In the genomic region with DNA sequence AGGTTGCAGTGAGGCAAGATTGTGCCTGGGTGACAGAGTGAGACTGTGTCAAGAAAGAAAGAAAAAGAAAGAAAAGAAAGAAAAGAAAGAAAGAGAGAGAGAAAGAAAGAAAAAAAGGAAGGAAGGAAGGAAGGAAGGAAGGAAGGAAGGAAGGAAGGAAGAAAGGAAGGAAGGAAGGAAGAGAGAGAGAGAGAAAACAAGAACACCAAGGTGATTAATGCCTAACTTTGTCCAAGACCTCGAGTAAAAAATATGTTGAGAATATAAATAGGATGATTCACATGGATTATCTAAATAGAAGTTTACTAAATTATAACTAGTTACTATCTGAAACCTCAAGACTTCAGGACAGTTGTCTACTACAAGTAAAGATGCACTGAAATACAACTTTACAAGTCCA, we compare ENCODE assay signal across 20 cellular contexts.
"Had no signal": no experiment of that assay in that cellular context is flagged by ENCODE, and none has a peak within 500 bp of the region (broad histone marks: within the 10 kb centered on the region; RNA-seq: fewer than 3 reads in every experiment).

No MANE protein-coding gene starts in this region.

- H3K36me3 ChIP-seq: brain microvascular endothelial cell, prostate gland, upper lobe of right lung had no signal

- H3K9me3 Mint-ChIP-seq: activated naive CD4-positive, alpha-beta T cell treated with anti-CD3 and anti-CD28 coated beads, Interleukin-2, amount 50 U/mL, for 72 hours; dendritic cell treated with granulocyte-macrophage colony-stimulating factor and Interleukin-4, amounts not matched to agents 40 ng/mL and 50 ng/mL, for 4 days; nephron; stimulated activated naive CD8-positive, alpha-beta T cell treated with anti-CD3 and anti-CD28 coated beads, Interleukin-15, amount 100 ng/mL, for 72 hours had no signal

- H3K27me3 Mint-ChIP-seq: dendritic cell treated with granulocyte-macrophage colony-stimulating factor and Interleukin-4, amounts not matched to agents 40 ng/mL and 50 ng/mL, for 4 days; stimulated activated naive CD8-positive, alpha-beta T cell treated with anti-CD3 and anti-CD28 coated beads, Interleukin-15, amount 100 ng/mL, for 72 hours had no signal

- DNase-seq: activated CD4-positive, alpha-beta T cell treated with anti-CD3 and anti-CD28 coated beads for 4 hours; activated gamma-delta T cell; brain microvascular endothelial cell; cerebellar nuclear complex; effector memory CD4-positive, alpha-beta T cell; foreskin fibroblast; glutamatergic neuron; kidney glomerular epithelial cell; left ventricle myocardium superior; mesenchymal stem cell; occipital lobe; right cardiac atrium; stimulated activated naive CD8-positive, alpha-beta T cell treated with anti-CD3 and anti-CD28 coated beads, Interleukin-15, amount 100 ng/mL, for 72 hours; testis; upper lobe of right lung had no signal

- H3K4me2 ChIP-seq: smooth muscle cell had no signal

- ATAC-seq: left ventricle myocardium superior, right cardiac atrium, upper lobe of right lung had no signal

- H3K27me3 ChIP-seq: brain microvascular endothelial cell, testis, upper lobe of right lung had no signal

- H3K4me1 ChIP-seq: prostate gland, testis, upper lobe of right lung had no signal

- H3K4me1 Mint-ChIP-seq: nephron had no signal

- H3K4me3 Mint-ChIP-seq: dendritic cell treated with granulocyte-macrophage colony-stimulating factor and Interleukin-4, amounts not matched to agents 40 ng/mL and 50 ng/mL, for 4 days; nephron had no signal

- H3K27ac ChIP-seq: brain microvascular endothelial cell, prostate gland, testis, upper lobe of right lung had no signal

- H3K9me3 ChIP-seq: prostate gland, testis, upper lobe of right lung had no signal

- H3K27ac Mint-ChIP-seq: dendritic cell treated with granulocyte-macrophage colony-stimulating factor and Interleukin-4, amounts not matched to agents 40 ng/mL and 50 ng/mL, for 4 days; nephron had no signal

- H3K4me3 ChIP-seq: prostate gland, smooth muscle cell, testis, upper lobe of right lung had no signal
